In the genomic region with DNA sequence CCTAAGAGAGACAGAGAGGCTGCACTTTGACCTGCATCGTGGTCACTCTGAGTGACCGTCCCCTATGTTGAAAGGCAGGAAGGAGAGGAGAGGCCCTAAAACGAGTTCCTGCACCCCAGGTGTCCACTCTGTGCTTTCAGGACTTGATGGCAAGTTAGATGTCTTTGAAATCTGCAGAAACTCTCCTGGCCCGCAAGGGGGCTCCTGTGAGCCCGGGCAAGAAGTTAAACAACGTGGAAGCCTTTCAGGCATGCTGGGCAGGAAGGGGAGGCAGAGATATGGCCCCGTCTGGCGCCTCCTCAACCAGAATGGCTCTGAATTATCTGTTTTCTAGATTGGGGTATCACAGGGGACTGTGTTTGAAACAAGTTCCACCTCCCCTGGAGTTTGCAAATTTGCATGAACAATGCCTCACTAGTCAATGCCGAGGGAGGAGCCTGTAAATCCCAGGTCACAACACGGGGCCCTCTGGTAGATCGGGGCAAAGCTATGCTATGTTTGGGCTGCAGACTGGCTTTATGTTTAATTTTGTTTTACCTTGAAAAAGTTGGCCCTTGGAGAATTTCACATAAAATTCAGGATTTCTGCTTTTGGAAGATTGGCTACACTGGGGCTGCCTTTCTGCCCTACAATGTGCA, we compare ENCODE assay signal across 9 cellular contexts. TPM values are rescaled to one million over a fixed set of nuclear protein-coding genes. Genes with fewer than 3 reads are reported as not detected.
A peak's percentile ranks its signal among the peaks of the same experiment; 100 is the strongest.
DNase-seq lines count a peak whose midpoint lies in the region; ATAC-seq and TF ChIP-seq lines count a peak whose summit lies in the region.
"Had no signal": no experiment of that assay in that cellular context is flagged by ENCODE, and none has a peak within 500 bp of the region (broad histone marks: within the 10 kb centered on the region; RNA-seq: fewer than 3 reads in every experiment).

No MANE protein-coding gene starts in this region.

- H3K79me2 ChIP-seq in SU-DHL-6 (ENCODE audit: insufficient read depth, low read length), result no peaks in the 10 kb centered on the region

- H3K27me3 ChIP-seq in SU-DHL-6 (ENCODE audit: low read length) (no peaks in the 10 kb centered on the region), cardiac muscle cell (peaks cover 4% of the 10 kb centered on the region)
- H3K27me3 ChIP-seq: Peyer's patch had no signal

- peak; percentile 79 for TF ChIP-seq CTCF in Calu3 (IDR thresholded peaks at IDR 0.05; ENCODE audit: unreplicated experiment)
- peak; percentile 79 for TF ChIP-seq CTCF in HFFc6 (IDR thresholded peaks at IDR 0.05)
- TF ChIP-seq CTCF in SU-DHL-6 (IDR thresholded peaks at IDR 0.05; ENCODE audit: insufficient read depth, low read length, poor library complexity, severe bottlenecking), result peak; percentile 63
- peak; percentile 89 for TF ChIP-seq CTCF in cardiac muscle cell (IDR thresholded peaks at IDR 0.05; ENCODE audit: low read depth, low read length)

- H3K4me1 Mint-ChIP-seq in Calu3 (ENCODE audit: low read depth, unreplicated experiment), result peaks cover 14% of the 10 kb centered on the region
- H3K4me1 Mint-ChIP-seq in HFFc6 (ENCODE audit: low read depth), result no peaks in the 10 kb centered on the region

- no peak overlapping the region for H3K4me3 Mint-ChIP-seq in Calu3 (ENCODE audit: low read depth, unreplicated experiment)
- H3K4me3 Mint-ChIP-seq in HFFc6, result no peak overlapping the region

- H3K9me3 ChIP-seq in SU-DHL-6 (ENCODE audit: insufficient read depth, low read length) (no peaks in the 10 kb centered on the region), cardiac muscle cell (ENCODE audit: low read depth) (no peaks in the 10 kb centered on the region)
- H3K9me3 ChIP-seq: Peyer's patch had no signal

- no peak overlapping the region for H3K4me2 ChIP-seq in SU-DHL-6 (ENCODE audit: low read depth, low read length, poor library complexity, severe bottlenecking)

- no peaks in the 10 kb centered on the region for H4K20me1 ChIP-seq in SU-DHL-6 (ENCODE audit: low read depth, low read length)

- no peak overlapping the region for H3K9ac ChIP-seq in SU-DHL-6 (ENCODE audit: low read length)

- H3K36me3 ChIP-seq in SU-DHL-6 (ENCODE audit: low read length) (no peaks in the 10 kb centered on the region), cardiac muscle cell (no peaks in the 10 kb centered on the region)
- H3K36me3 ChIP-seq: Peyer's patch had no signal

- H3K4me3 ChIP-seq in SU-DHL-6 (ENCODE audit: insufficient read depth, low read length, poor library complexity, severe bottlenecking), result no peak overlapping the region
- H3K4me3 ChIP-seq in cardiac muscle cell, result no peak overlapping the region
- H3K4me3 ChIP-seq: Peyer's patch had no signal

- no peak for ATAC-seq in HG02870 (IDR thresholded peaks at IDR 0.05; ENCODE audit: unreplicated experiment)
- no peak for ATAC-seq in HG02642 (IDR thresholded peaks at IDR 0.05; ENCODE audit: poor library complexity, unreplicated experiment)

- no peaks in the 10 kb centered on the region for H3F3A ChIP-seq in SU-DHL-6 (ENCODE audit: insufficient read depth)

- DNase-seq in Calu3 (peak; percentile 60), HFFc6 (peak; percentile 12), cardiac muscle cell (ENCODE audit: low read depth in 1 of 2, low spot score in 1 of 2) (peak; percentile 56 to 65), NCI-H128 (lab: John Stamatoyannopoulos, UW; ENCODE audit: unreplicated experiment) (no peak), kidney glomerular epithelial cell (lab: John Stamatoyannopoulos, UW) (no peak)

- H2AFZ ChIP-seq in SU-DHL-6 (ENCODE audit: low read depth, low read length, severe bottlenecking), result no peak overlapping the region

- no TSS peak for BruUV-seq in Calu3 (replicated peaks; lab: Mats Ljungman, UMichigan)

- intact Hi-C loops in Calu3 (cut with micrococcal nuclease; ENCODE audit: unreplicated experiment), result loop anchor here (1.0 kb wide), 1 partner anchor 67 kb away; no protein-coding TSS in a partner anchor

- H3K9me3 Mint-ChIP-seq in Calu3 (ENCODE audit: low read depth, unreplicated experiment), result no peaks in the 10 kb centered on the region
- H3K9me3 Mint-ChIP-seq in HFFc6, result no peaks in the 10 kb centered on the region

- H3K9me2 ChIP-seq in SU-DHL-6 (replicated peaks; ENCODE audit: insufficient read depth, low read length), result no peaks in the 10 kb centered on the region

- CTCF ChIA-PET in Calu3 (lab: Charles Lee), result no interaction called here

- H3K27ac Mint-ChIP-seq in Calu3 (ENCODE audit: unreplicated experiment) (no peak overlapping the region), HFFc6 (no peak overlapping the region)

- H3K27ac ChIP-seq in SU-DHL-6 (ENCODE audit: low read depth, low read length) (no peak overlapping the region), cardiac muscle cell (no peak overlapping the region)
- H3K27ac ChIP-seq: Peyer's patch had no signal

- H3K36me3 Mint-ChIP-seq in Calu3 (ENCODE audit: insufficient read depth, unreplicated experiment) (no peaks in the 10 kb centered on the region), HFFc6 (ENCODE audit: low read depth) (no peaks in the 10 kb centered on the region)

- H3K27me3 Mint-ChIP-seq in Calu3 (ENCODE audit: unreplicated experiment) (peaks cover 82% of the 10 kb centered on the region), HFFc6 (ENCODE audit: insufficient read depth) (peaks cover 48% of the 10 kb centered on the region)

- H3K4me1 ChIP-seq in cardiac muscle cell (ENCODE audit: low read depth), result no peaks in the 10 kb centered on the region
- H3K4me1 ChIP-seq: Peyer's patch had no signal

RNA-seq across cellular contexts. Expression of gene CTXND1, which starts 9.8 kb away (rescaled TPM):
- total RNA-seq in Calu3 (2022) (not detected in 2 replicates), cardiac muscle cell (0.07 and 0.09 TPM in 2 replicates)
- total RNA-seq in HFFc6 (2021; fragmentation: NEBNext Ultra II Directional; extraction: Animal tissue kit (Norgen Biotek cat#: 25700)), result not detected
- polyA plus RNA-seq in cardiac muscle cell, result 0.05 and 0.27 TPM in 2 replicates

Comparison
In these comparisons a context has a peak if more than half of its experiments do, and no peak if none do; other contexts are left out.
1. DNase-seq: peak in Calu3 (single experiment), HFFc6 (single experiment) and cardiac muscle cell (2 of 2); none in NCI-H128 (single experiment) and kidney glomerular epithelial cell (single experiment).
2. Peak in every context shown above with its lines, with median percentiles within 50 percentile points of each other: CTCF ChIP-seq.